In the genomic region with DNA sequence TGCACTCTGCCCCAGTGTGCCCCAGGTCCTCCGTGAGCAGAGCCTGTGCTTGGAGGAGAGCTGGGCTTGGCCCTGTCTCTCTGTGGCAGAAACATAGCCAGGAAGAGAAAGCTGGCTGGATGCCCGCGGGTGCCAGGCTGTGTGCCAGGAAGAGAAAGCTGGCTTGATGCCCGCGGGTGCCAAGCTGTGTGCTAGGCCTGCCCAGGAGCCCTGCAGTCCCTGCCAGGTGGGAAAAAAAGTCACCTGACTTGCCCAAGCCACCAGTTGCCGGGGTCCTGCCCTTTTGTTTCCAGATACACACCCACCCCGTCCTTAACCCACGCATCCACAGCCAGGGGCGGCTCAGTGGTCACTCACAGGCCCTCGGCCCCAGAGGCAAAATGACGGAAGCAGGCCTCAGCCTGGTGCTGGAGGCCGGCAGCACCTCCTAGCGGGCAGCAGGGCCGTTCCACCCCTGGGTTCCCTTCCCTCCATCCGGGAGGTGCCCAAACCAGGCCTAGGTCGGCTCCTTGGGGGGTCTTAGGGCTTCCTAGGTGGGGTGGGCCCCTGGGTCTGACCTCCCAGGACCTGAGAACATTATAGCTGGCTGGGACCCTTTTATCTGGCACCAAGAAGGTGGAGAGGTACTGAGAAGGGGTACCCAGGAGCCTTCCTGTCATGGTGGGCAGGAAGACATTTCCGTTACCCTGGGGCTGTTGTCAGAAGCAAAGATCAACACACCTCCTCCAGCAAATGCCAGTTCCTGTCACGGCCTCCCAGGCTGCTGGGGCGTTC, we compare ENCODE assay signal across 8 cellular contexts. TPM values are rescaled to one million over a fixed set of nuclear protein-coding genes. Genes with fewer than 3 reads are reported as not detected.
DNase-seq lines count a peak whose midpoint lies in the region; ATAC-seq, FAIRE-seq and TF ChIP-seq lines count a peak whose summit lies in the region.

No MANE protein-coding gene starts in this region.

- peak; percentile 91 for ATAC-seq in left ventricle myocardium superior
- ATAC-seq in HG02840 (IDR thresholded peaks at IDR 0.05; ENCODE audit: low FRiP score, unreplicated experiment): no peak

- FAIRE-seq in RCC 7860 (lab: Jason Lieb, UNC): no peak

- TF ChIP-seq CTCF in Caco-2 (IDR thresholded peaks at IDR 0.05; ENCODE audit: insufficient read depth in 1 of 2, low read depth in 1 of 2, low read length in 1 of 2, severe bottlenecking in 1 of 2, unreplicated experiment in 1 of 2): peak in 1 of 2 experiments; percentile 6

- H3K4me1 ChIP-seq in Caco-2: no peaks in the 10 kb centered on the region

- DNase-seq in activated T-cell treated with anti-CD3 and anti-CD28 coated beads for 1 hour (ENCODE audit: low read depth) (peak; percentile 56), activated T-cell treated with anti-CD3 and anti-CD28 coated beads for 4 hours (no peak), RCC 7860 (ENCODE audit: low spot score) (peak; percentile 40), left ventricle myocardium superior (peak; percentile 89), Caco-2 (no peak)
- peak; percentile 78 for DNase-seq in activated naive CD4-positive, alpha-beta T cell treated with anti-CD3 and anti-CD28 coated beads, Interleukin-2, amount 10 ng/mL, durations not matched to agents 7 days and 5 days
- DNase-seq in stimulated activated CD4-positive, alpha-beta T cell treated with anti-CD3 and anti-CD28 coated beads, Interleukin-15, amount 100 ng/mL, for 24 hours: peak; percentile 69

- H3K9me3 ChIP-seq in Caco-2: no peaks in the 10 kb centered on the region

- H3K4me3 Mint-ChIP-seq in activated naive CD4-positive, alpha-beta T cell treated with anti-CD3 and anti-CD28 coated beads, Interleukin-2, amount 10 ng/mL, durations not matched to agents 7 days and 5 days: peak overlapping the region; percentile 74
- no peak overlapping the region for H3K4me3 Mint-ChIP-seq in Caco-2 (ENCODE audit: unreplicated experiment)

- no TSS peak for BruUV-seq in Caco-2 (replicated peaks; lab: Mats Ljungman, UMichigan)

- CTCF ChIA-PET in activated naive CD4-positive, alpha-beta T cell treated with anti-CD3 and anti-CD28 coated beads, Interleukin-2, amount 10 ng/mL, durations not matched to agents 7 days and 5 days (lab: Charles Lee): interaction anchor here (0.7 to 3.2 kb wide), 11 partner anchors 8 to 111 kb away, joined by 3 to 16 read pairs (median 4); a partner anchor contains a TSS
- CTCF ChIA-PET in Caco-2 (lab: Charles Lee): no interaction called here

- intact Hi-C loops in left ventricle myocardium superior (cut with micrococcal nuclease): no loop called here
- intact Hi-C loops in Caco-2 (cut with micrococcal nuclease; ENCODE audit: unreplicated experiment): no loop called here

- no peaks in the 10 kb centered on the region for H3K9me3 Mint-ChIP-seq in activated naive CD4-positive, alpha-beta T cell treated with anti-CD3 and anti-CD28 coated beads, Interleukin-2, amount 10 ng/mL, durations not matched to agents 7 days and 5 days
- H3K9me3 Mint-ChIP-seq in Caco-2 (ENCODE audit: unreplicated experiment): no peaks in the 10 kb centered on the region

- H3K4me3 ChIP-seq in Caco-2 (ENCODE audit: low read depth, low read length): no peak overlapping the region

- H3K27ac Mint-ChIP-seq in activated naive CD4-positive, alpha-beta T cell treated with anti-CD3 and anti-CD28 coated beads, Interleukin-2, amount 10 ng/mL, durations not matched to agents 7 days and 5 days: peak overlapping the region; percentile 92
- H3K27ac Mint-ChIP-seq in Caco-2 (ENCODE audit: unreplicated experiment): no peak overlapping the region

- no peaks in the 10 kb centered on the region for H3K27me3 ChIP-seq in Caco-2 (replicated peaks; ENCODE audit: control insufficient read depth, insufficient read depth, low read length)

- H3K36me3 ChIP-seq in Caco-2 (ENCODE audit: control insufficient read depth, insufficient read depth, low read length): no peaks in the 10 kb centered on the region

- no peaks in the 10 kb centered on the region for H3K27me3 Mint-ChIP-seq in activated naive CD4-positive, alpha-beta T cell treated with anti-CD3 and anti-CD28 coated beads, Interleukin-2, amount 10 ng/mL, durations not matched to agents 7 days and 5 days
- H3K27me3 Mint-ChIP-seq in Caco-2 (ENCODE audit: insufficient read depth, unreplicated experiment): peaks cover 4% of the 10 kb centered on the region

- POLR2A ChIA-PET in Caco-2 (lab: Charles Lee): no interaction called here

- peaks cover 70% of the 10 kb centered on the region for H3K4me1 Mint-ChIP-seq in activated naive CD4-positive, alpha-beta T cell treated with anti-CD3 and anti-CD28 coated beads, Interleukin-2, amount 10 ng/mL, durations not matched to agents 7 days and 5 days
- H3K4me1 Mint-ChIP-seq in Caco-2 (ENCODE audit: low read depth, unreplicated experiment): no peaks in the 10 kb centered on the region

- H3K36me3 Mint-ChIP-seq in activated naive CD4-positive, alpha-beta T cell treated with anti-CD3 and anti-CD28 coated beads, Interleukin-2, amount 10 ng/mL, durations not matched to agents 7 days and 5 days: peaks cover 42% of the 10 kb centered on the region
- H3K36me3 Mint-ChIP-seq in Caco-2 (ENCODE audit: insufficient read depth, unreplicated experiment): no peaks in the 10 kb centered on the region

RNA-seq across cellular contexts. Expression of a gene that starts 9.1 kb away (rescaled TPM):
- total RNA-seq in left ventricle myocardium superior (26.5 TPM), Caco-2 (2022) (0.48 and 1.1 TPM in 2 replicates)

RNA-seq across cellular contexts. Expression of a gene that starts 28.3 kb away (rescaled TPM):
- 69.9 TPM for total RNA-seq in left ventricle myocardium superior
- total RNA-seq in Caco-2 (2022): 54.0 and 62.1 TPM in 2 replicates

RNA-seq across cellular contexts. Expression of a gene that starts 38.1 kb away (rescaled TPM):
- 143 TPM for total RNA-seq in left ventricle myocardium superior
- total RNA-seq in Caco-2 (2022): 296 and 306 TPM in 2 replicates

Comparison
In these comparisons a context has a peak if more than half of its experiments do, and no peak if none do; other contexts are left out.
1. DNase-seq: peak in activated T-cell treated with anti-CD3 and anti-CD28 coated beads for 1 hour (single experiment), RCC 7860 (single experiment), activated naive CD4-positive, alpha-beta T cell treated with anti-CD3 and anti-CD28 coated beads, Interleukin-2, amount 10 ng/mL, durations not matched to agents 7 days and 5 days (single experiment), left ventricle myocardium superior (single experiment) and stimulated activated CD4-positive, alpha-beta T cell treated with anti-CD3 and anti-CD28 coated beads, Interleukin-15, amount 100 ng/mL, for 24 hours (single experiment); none in activated T-cell treated with anti-CD3 and anti-CD28 coated beads for 4 hours (single experiment) and Caco-2 (0 of 2).
2. RNA of a gene that starts 9.1 kb away (total RNA-seq): 26.5 TPM in left ventricle myocardium superior (single experiment); 0.48 to 1.1 TPM in Caco-2; every median in the first group is over 10 times any median in the second.